Comparison of ENCODE assay signal across 1 cellular context in genomic region chr13:27117947-27118346, GRCh38.
TF ChIP-seq lines count a peak whose summit lies in the region.

No MANE protein-coding gene starts in this region.

TF ChIP-seq in WTC11, 78 proteins besides CTCF, POLR2A, EP300 and RAD21 (continued from another document):
- no peak for TF ChIP-seq ZSCAN18 (CRISPR knock-in tag; IDR thresholded peaks at IDR 0.05)
- TF ChIP-seq NFE2L1 (CRISPR knock-in tag; IDR thresholded peaks at IDR 0.05), result no peak
- TF ChIP-seq USF1 (CRISPR knock-in tag; IDR thresholded peaks at IDR 0.05), result no peak
- TF ChIP-seq GTF2I (CRISPR knock-in tag; conservative IDR thresholded peaks at IDR 0.05), result no peak
- no peak for TF ChIP-seq MLX (CRISPR knock-in tag; IDR thresholded peaks at IDR 0.05)
- no peak for TF ChIP-seq AFF4 (CRISPR knock-in tag; IDR thresholded peaks at IDR 0.05; ENCODE audit: borderline replicate concordance)
- TF ChIP-seq ZBTB43 (CRISPR knock-in tag; IDR thresholded peaks at IDR 0.05), result no peak
- TF ChIP-seq ZNF423 (CRISPR knock-in tag; IDR thresholded peaks at IDR 0.05), result no peak
- TF ChIP-seq SMAD4 (CRISPR knock-in tag; IDR thresholded peaks at IDR 0.05), result no peak
- TF ChIP-seq ZNF671 (CRISPR knock-in tag; IDR thresholded peaks at IDR 0.05), result no peak
